In genomic region chr12:50148011-50148410, GRCh38 we compare ENCODE assay signal across 2 cellular contexts. TPM values are rescaled to one million over a fixed set of nuclear protein-coding genes. Genes with fewer than 3 reads are reported as not detected.
"Had no signal": no experiment of that assay in that cellular context is flagged by ENCODE, and none has a peak within 500 bp of the region (broad histone marks: within the 10 kb centered on the region; RNA-seq: fewer than 3 reads in every experiment).

No MANE protein-coding gene starts in this region.

RNA-seq across cellular contexts. Expression of gene GPD1, which starts 44.2 kb away (rescaled TPM):
- polyA plus RNA-seq: naive thymus-derived CD4-positive, alpha-beta T cell; naive thymus-derived CD8-positive, alpha-beta T cell had no signal
